ENCODE assay signal across 18 cellular contexts in genomic region chr4:26717332-26717731, GRCh38.
DNase-seq lines count a peak whose midpoint lies in the region; ATAC-seq and TF ChIP-seq lines count a peak whose summit lies in the region.
"Had no signal": no experiment of that assay in that cellular context is flagged by ENCODE, and none has a peak within 500 bp of the region (broad histone marks: within the 10 kb centered on the region; RNA-seq: fewer than 3 reads in every experiment).

No MANE protein-coding gene starts in this region.

- no peaks in the 10 kb centered on the region for H3K27me3 ChIP-seq in AG04450 (ENCODE audit: control insufficient read depth, insufficient read depth, low read length)
- H3K27me3 ChIP-seq: gastrocnemius medialis had no signal

- H3K4me1 Mint-ChIP-seq in HFFc6 (ENCODE audit: low read depth): peaks cover 27% of the 10 kb centered on the region
- H3K4me1 Mint-ChIP-seq: activated naive CD8-positive, alpha-beta T cell treated with anti-CD3 and anti-CD28 coated beads, Interleukin-2, amount 10 ng/mL, durations not matched to agents 7 days and 5 days; WTC11 had no signal

- POLR2A ChIA-PET in AG04450 (lab: Yijun Ruan, JAX): no interaction called here

- H3K27me3 Mint-ChIP-seq in HFFc6 (ENCODE audit: insufficient read depth): no peaks in the 10 kb centered on the region
- H3K27me3 Mint-ChIP-seq: activated naive CD8-positive, alpha-beta T cell treated with anti-CD3 and anti-CD28 coated beads, Interleukin-2, amount 10 ng/mL, durations not matched to agents 7 days and 5 days; type B pancreatic cell had no signal

- TF ChIP-seq CTCF in AG04450 (IDR thresholded peaks at IDR 0.05; ENCODE audit: low read depth, low read length) (no peak), HFFc6 (IDR thresholded peaks at IDR 0.05) (peak; percentile 16; the same call in 1 of the 2 replicates), GM20000 (IDR thresholded peaks at IDR 0.05; ENCODE audit: extremely low read depth, missing control alignments) (no peak), lower leg skin (IDR thresholded peaks at IDR 0.05) (no peak)

- H3K9me3 ChIP-seq in AG04450 (ENCODE audit: control insufficient read depth, insufficient read depth, low read length): no peaks in the 10 kb centered on the region
- H3K9me3 ChIP-seq: gastrocnemius medialis had no signal

- 57 to 70% methylated on average over 2 of the region's 2 CpGs for WGBS in lower leg skin, 2 donors

- ATAC-seq in HG03139 (IDR thresholded peaks at IDR 0.05; ENCODE audit: unreplicated experiment): no peak
- ATAC-seq: gastrocnemius medialis, WTC11 had no signal

- CTCF ChIA-PET in AG04450 (lab: Charles Lee): interaction anchor here (0.7 kb wide), 1 partner anchor 233 kb away, joined by 3 read pairs; no protein-coding TSS in a partner anchor

- intact Hi-C loops in lower leg skin (cut with DNase I; ENCODE audit: low total_unique reads): no loop called here

- no peaks in the 10 kb centered on the region for H3K9me3 Mint-ChIP-seq in HFFc6
- H3K9me3 Mint-ChIP-seq: activated naive CD8-positive, alpha-beta T cell treated with anti-CD3 and anti-CD28 coated beads, Interleukin-2, amount 10 ng/mL, durations not matched to agents 7 days and 5 days; immature natural killer cell; WTC11 had no signal

- no peak for TF ChIP-seq POLR2A in lower leg skin (IDR thresholded peaks at IDR 0.05)

- peak overlapping the region; percentile 13 for H3K4me3 Mint-ChIP-seq in HFFc6
- H3K4me3 Mint-ChIP-seq: activated naive CD8-positive, alpha-beta T cell treated with anti-CD3 and anti-CD28 coated beads, Interleukin-2, amount 10 ng/mL, durations not matched to agents 7 days and 5 days; immature natural killer cell; type B pancreatic cell; WTC11 had no signal

- H3K36me3 Mint-ChIP-seq in HFFc6 (ENCODE audit: low read depth): peaks cover 16% of the 10 kb centered on the region
- H3K36me3 Mint-ChIP-seq: activated naive CD8-positive, alpha-beta T cell treated with anti-CD3 and anti-CD28 coated beads, Interleukin-2, amount 10 ng/mL, durations not matched to agents 7 days and 5 days; type B pancreatic cell; WTC11 had no signal

- no peak overlapping the region for H3K27ac ChIP-seq in AG04450 (ENCODE audit: low read depth, low read length)
- H3K27ac ChIP-seq: coronary artery, gastrocnemius medialis had no signal

- H3K27ac Mint-ChIP-seq in HFFc6: peak overlapping the region; percentile 57
- H3K27ac Mint-ChIP-seq: activated naive CD8-positive, alpha-beta T cell treated with anti-CD3 and anti-CD28 coated beads, Interleukin-2, amount 10 ng/mL, durations not matched to agents 7 days and 5 days; immature natural killer cell; type B pancreatic cell; WTC11 had no signal

- H3K4me3 ChIP-seq in AG04450 (ENCODE audit: low read depth, low read length): no peak overlapping the region
- H3K4me3 ChIP-seq in lower leg skin (ENCODE audit: low read depth, poor library complexity, severe bottlenecking): no peak overlapping the region
- H3K4me3 ChIP-seq: coronary artery, gastrocnemius medialis had no signal

- DNase-seq in AG04450 (ENCODE audit: low read depth, low spot score) (peak; percentile 38), HFFc6 (peak; percentile 70), amniotic epithelial cell (ENCODE audit: low read depth) (peak; percentile 65), foreskin melanocyte (peak; percentile 18), GM20000 (ENCODE audit: low spot score) (no peak), lower leg skin (ENCODE audit: low spot score in 2 of 2) (no peak), HT-29 (ENCODE audit: low spot score) (no peak)
- DNase-seq: activated CD8-positive, alpha-beta memory T cell treated with anti-CD3 and anti-CD28 coated beads, Interleukin-2, amount 50 U/mL, for 4 hours; activated naive CD8-positive, alpha-beta T cell treated with anti-CD3 and anti-CD28 coated beads, Interleukin-2, amount 10 ng/mL, durations not matched to agents 7 days and 5 days; AML-193; DMS 273 treated with DMSO at 0.1 percent for 48 hours; gastrocnemius medialis; immature natural killer cell; stimulated activated CD4-positive, alpha-beta T cell treated with anti-CD3 and anti-CD28 coated beads, Interleukin-2, amount 100 ng/mL, for 24 hours had no signal

Comparison
In these comparisons a context has a peak if more than half of its experiments do, and no peak if none do; other contexts are left out.
1. DNase-seq: peak in AG04450 (single experiment), HFFc6 (single experiment), amniotic epithelial cell (single experiment) and foreskin melanocyte (single experiment); none in GM20000 (single experiment), lower leg skin (0 of 2) and HT-29 (single experiment).